1 cellular context compared by ENCODE assay signal in genomic region chr11:130449246-130449990, GRCh38.
TF ChIP-seq lines count a peak whose summit lies in the region.

No MANE protein-coding gene starts in this region.

TF ChIP-seq in SK-N-SH, 30 proteins besides CTCF, POLR2A, EP300 and RAD21 (continued from another document):
- TF ChIP-seq SMC3 (IDR thresholded peaks at IDR 0.05; ENCODE audit: low read depth, low read length) (no peak), MXI1 (IDR thresholded peaks at IDR 0.05; ENCODE audit: low read depth, low read length) (no peak), RXRA (IDR thresholded peaks at IDR 0.05; ENCODE audit: borderline replicate concordance, low read depth) (no peak), ZBTB33 (IDR thresholded peaks at IDR 0.05; ENCODE audit: borderline replicate concordance, low read depth) (no peak), NFIC (IDR thresholded peaks at IDR 0.05; ENCODE audit: borderline replicate concordance) (no peak), FOXM1 (IDR thresholded peaks at IDR 0.05; ENCODE audit: low read depth) (no peak), YY1 (IDR thresholded peaks at IDR 0.05; ENCODE audit: low read depth) (no peak), ELF1 (IDR thresholded peaks at IDR 0.05) (no peak), GATA2 (CRISPR knock-in tag; IDR thresholded peaks at IDR 0.05) (no peak), RCOR1 (IDR thresholded peaks at IDR 0.05; ENCODE audit: low read length) (no peak)
